ENCODE assay signal across 11 cellular contexts in the genomic region with DNA sequence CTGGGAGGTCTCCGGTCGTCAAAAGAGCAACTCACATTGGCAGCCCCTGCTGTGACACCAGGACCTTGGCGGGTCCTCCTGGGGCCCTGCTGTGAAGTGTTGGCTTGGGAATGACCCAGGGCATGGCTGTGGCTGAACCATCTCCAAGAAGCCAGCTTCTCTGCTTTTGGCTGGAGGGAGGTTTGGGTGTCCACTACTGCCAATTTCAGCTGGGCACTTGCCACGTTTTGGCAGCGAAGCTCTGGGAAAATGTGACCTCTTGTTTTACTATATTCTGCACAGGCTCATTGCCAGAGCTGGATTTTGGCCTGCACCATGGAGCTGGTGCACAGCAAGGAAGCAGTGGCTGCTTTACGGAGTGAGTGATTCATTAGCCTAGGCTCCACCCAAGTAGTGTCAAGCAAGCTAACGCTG. TPM values are rescaled to one million over a fixed set of nuclear protein-coding genes. Genes with fewer than 3 reads are reported as not detected.
DNase-seq lines count a peak whose midpoint lies in the region; ATAC-seq and TF ChIP-seq lines count a peak whose summit lies in the region.
"Had no signal": no experiment of that assay in that cellular context is flagged by ENCODE, and none has a peak within 500 bp of the region (broad histone marks: within the 10 kb centered on the region; RNA-seq: fewer than 3 reads in every experiment).

No MANE protein-coding gene starts in this region.

- H3K27ac ChIP-seq in brain microvascular endothelial cell (no peak overlapping the region), left ventricle myocardium inferior (replicated peaks) (peak overlapping the region; percentile 66)
- H3K27ac ChIP-seq: BLaER1 treated with 17β-estradiol and CSF1 and Interleukin-3, amounts not matched to agents 10 nM and 100 nM had no signal

- H3K4me3 ChIP-seq in brain microvascular endothelial cell (ENCODE audit: low read depth, low read length) (no peak overlapping the region), left ventricle myocardium inferior (no peak overlapping the region)
- H3K4me3 ChIP-seq: BLaER1 treated with 17β-estradiol and CSF1 and Interleukin-3, amounts not matched to agents 10 nM and 100 nM had no signal

- TF ChIP-seq CTCF in brain microvascular endothelial cell (IDR thresholded peaks at IDR 0.05; ENCODE audit: low read depth, low read length, missing control alignments): no peak
- TF ChIP-seq CTCF in left ventricle myocardium inferior (IDR thresholded peaks at IDR 0.05; ENCODE audit: borderline replicate concordance): no peak

- intact Hi-C loops in left ventricle myocardium inferior (cut with micrococcal nuclease): no loop called here

- no peaks in the 10 kb centered on the region for H3K36me3 Mint-ChIP-seq in activated T-cell treated with anti-CD3 and anti-CD28 coated beads, Interleukin-2, amount 50 U/mL, for 4 hours (ENCODE audit: insufficient read depth)

- H3K9me3 ChIP-seq in left ventricle myocardium inferior (replicated peaks): no peaks in the 10 kb centered on the region
- H3K9me3 ChIP-seq: BLaER1 treated with 17β-estradiol and CSF1 and Interleukin-3, amounts not matched to agents 10 nM and 100 nM had no signal

- in situ Hi-C loops in brain microvascular endothelial cell (cut with HindIII; ENCODE audit: low pct_ligation_motif_present, low sequenced_read_pairs): no loop called here

- H3K27me3 Mint-ChIP-seq in activated T-cell treated with anti-CD3 and anti-CD28 coated beads, Interleukin-2, amount 50 U/mL, for 4 hours (ENCODE audit: low read depth): peaks cover 9% of the 10 kb centered on the region

- DNase-seq in EL: peak; percentile 30
- peak; percentile 10 for DNase-seq in brain microvascular endothelial cell
- DNase-seq in left ventricle myocardium inferior: peak; percentile 74
- peak; percentile 21 for DNase-seq in renal cortical epithelial cell (ENCODE audit: low read depth)
- DNase-seq in activated effector memory CD4-positive, alpha-beta T cell treated with Interleukin-2 at 50 U/mL for 16 hours: no peak
- no peak for DNase-seq in activated T-cell treated with anti-CD3 and anti-CD28 coated beads, Interleukin-2, amount 50 U/mL, for 4 hours
- DNase-seq in GM19240 (ENCODE audit: insufficient read length, low spot score): no peak
- DNase-seq: activated CD4-positive, alpha-beta T cell treated with anti-CD3 and anti-CD28 coated beads for 4 hours had no signal

- peaks cover 20% of the 10 kb centered on the region for H3K4me1 ChIP-seq in left ventricle myocardium inferior
- H3K4me1 ChIP-seq: BLaER1 treated with 17β-estradiol and CSF1 and Interleukin-3, amounts not matched to agents 10 nM and 100 nM had no signal

- H3K36me3 ChIP-seq in brain microvascular endothelial cell (replicated peaks) (no peaks in the 10 kb centered on the region), left ventricle myocardium inferior (no peaks in the 10 kb centered on the region)
- H3K36me3 ChIP-seq: BLaER1 treated with 17β-estradiol and CSF1 and Interleukin-3, amounts not matched to agents 10 nM and 100 nM had no signal

- H3K27me3 ChIP-seq in brain microvascular endothelial cell (replicated peaks) (no peaks in the 10 kb centered on the region), left ventricle myocardium inferior (ENCODE audit: low read depth) (no peaks in the 10 kb centered on the region)
- H3K27me3 ChIP-seq: BLaER1 treated with 17β-estradiol and CSF1 and Interleukin-3, amounts not matched to agents 10 nM and 100 nM had no signal

- no peaks in the 10 kb centered on the region for H3K4me1 Mint-ChIP-seq in activated T-cell treated with anti-CD3 and anti-CD28 coated beads, Interleukin-2, amount 50 U/mL, for 4 hours (ENCODE audit: low read depth)

- H3K4me3 Mint-ChIP-seq in activated T-cell treated with anti-CD3 and anti-CD28 coated beads, Interleukin-2, amount 50 U/mL, for 4 hours: no peak overlapping the region
- H3K4me3 Mint-ChIP-seq: nephron had no signal

- no peak for ATAC-seq in HG03521 (IDR thresholded peaks at IDR 0.05; ENCODE audit: unreplicated experiment)
- ATAC-seq in activated T-cell treated with anti-CD3 and anti-CD28 coated beads, Interleukin-2, amount 50 U/mL, for 4 hours: no peak

- H3K9me3 Mint-ChIP-seq in activated T-cell treated with anti-CD3 and anti-CD28 coated beads, Interleukin-2, amount 50 U/mL, for 4 hours: no peaks in the 10 kb centered on the region
- H3K9me3 Mint-ChIP-seq: nephron had no signal

RNA-seq across cellular contexts. Expression of a gene that starts 24.2 kb away (rescaled TPM):
- total RNA-seq in left ventricle myocardium inferior: 57.6 TPM
- total RNA-seq in renal cortical epithelial cell: 15.6 and 17.5 TPM in 2 replicates
- 10 to 100 TPM in 2 of 3 donors, 1 to 10 TPM in 1; 9.3 to 12.0 (median 11.9) TPM for total RNA-seq in activated T-cell treated with anti-CD3 and anti-CD28 coated beads, Interleukin-2, amount 50 U/mL, for 4 hours

Comparison
In these comparisons a context has a peak if more than half of its experiments do, and no peak if none do; other contexts are left out.
1. DNase-seq: peak in EL (single experiment), brain microvascular endothelial cell (single experiment), left ventricle myocardium inferior (single experiment) and renal cortical epithelial cell (single experiment); none in activated effector memory CD4-positive, alpha-beta T cell treated with Interleukin-2 at 50 U/mL for 16 hours (single experiment), activated T-cell treated with anti-CD3 and anti-CD28 coated beads, Interleukin-2, amount 50 U/mL, for 4 hours (single experiment) and GM19240 (single experiment).